In the genomic region with DNA sequence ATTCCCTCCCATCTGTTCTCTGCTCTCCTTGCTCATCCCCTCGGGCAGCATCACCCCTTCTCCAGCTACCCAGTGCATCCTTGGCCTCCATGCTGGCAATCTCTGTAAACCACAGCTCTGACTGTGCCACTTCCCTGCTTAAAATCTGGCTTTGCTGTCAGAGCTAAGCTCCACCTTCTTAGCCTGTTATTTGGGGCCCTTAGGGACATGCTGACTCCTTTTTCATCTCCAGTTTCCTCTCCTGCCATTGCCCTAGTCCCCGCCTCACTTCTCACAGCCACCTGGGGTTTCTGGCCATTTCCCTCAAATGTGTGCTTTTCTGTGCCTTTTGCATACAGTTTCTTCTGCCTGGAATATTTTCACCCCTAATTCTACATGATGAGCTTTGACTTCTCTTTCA, we compare ENCODE assay signal across 1 cellular context.
TF ChIP-seq lines count a peak whose summit lies in the region.

No MANE protein-coding gene starts in this region.

TF ChIP-seq in H1, 55 proteins besides CTCF, POLR2A, EP300 and RAD21:
- no peak for TF ChIP-seq RNF2 (IDR thresholded peaks at IDR 0.05; ENCODE audit: borderline replicate concordance, low read depth, low read length, missing control alignments, poor library complexity, severe bottlenecking)
- no peak for TF ChIP-seq NRF1 (IDR thresholded peaks at IDR 0.05; ENCODE audit: low read depth, low read length)
